Comparison of ENCODE assay signal across 25 cellular contexts in genomic region chr15:41994772-41995475, GRCh38. TPM values are rescaled to one million over a fixed set of nuclear protein-coding genes. Genes with fewer than 3 reads are reported as not detected.
"Had no signal": no experiment of that assay in that cellular context is flagged by ENCODE, and none has a peak within 500 bp of the region (broad histone marks: within the 10 kb centered on the region; RNA-seq: fewer than 3 reads in every experiment).

No MANE protein-coding gene starts in this region.

- DNase-seq: activated T-cell treated with anti-CD3 and anti-CD28 coated beads, Interleukin-2, amount 50 U/mL, for 1 hour; amygdala; caudate nucleus; dermis blood vessel endothelial cell; effector memory CD8-positive, alpha-beta T cell; esophagus squamous epithelium; head of caudate nucleus; islet precursor cell; left cardiac atrium; stimulated activated CD4-positive, alpha-beta T cell treated with anti-CD3 and anti-CD28 coated beads, Interleukin-2, amount 100 ng/mL, for 48 hours; stimulated activated CD8-positive, alpha-beta memory T cell treated with anti-CD3 and anti-CD28 coated beads, Interleukin-4, amount 100 ng/mL, for 48 hours; stimulated activated naive CD4-positive, alpha-beta T cell; T-helper 1 cell had no signal

- H3K27ac Mint-ChIP-seq: activated T-helper 17 cell treated with anti-CD3 and anti-CD28 coated beads, Interleukin-2, amount 50 U/mL, for 72 hours; brain; effector memory CD8-positive, alpha-beta T cell; natural killer cell treated with Interleukin-12 subunit alpha and Interleukin-12 subunit beta and Interleukin-15 and Interleukin-18, amount 100 ng/mL, for 72 hours; type B pancreatic cell; WTC11 had no signal

- H3K4me3 Mint-ChIP-seq: activated T-helper 17 cell treated with anti-CD3 and anti-CD28 coated beads, Interleukin-2, amount 50 U/mL, for 72 hours; brain; effector memory CD8-positive, alpha-beta T cell; natural killer cell treated with Interleukin-12 subunit alpha and Interleukin-12 subunit beta and Interleukin-15 and Interleukin-18, amount 100 ng/mL, for 72 hours; type B pancreatic cell; WTC11 had no signal

- H3K27me3 Mint-ChIP-seq: brain; natural killer cell treated with Interleukin-12 subunit alpha and Interleukin-12 subunit beta and Interleukin-15 and Interleukin-18, amount 100 ng/mL, for 72 hours had no signal

- H3K27me3 ChIP-seq: neutrophil had no signal

- ATAC-seq: activated T-helper 17 cell treated with anti-CD3 and anti-CD28 coated beads, Interleukin-2, amount 50 U/mL, for 72 hours; effector memory CD8-positive, alpha-beta T cell; gastroesophageal sphincter; left cardiac atrium; natural killer cell treated with Interleukin-12 subunit alpha and Interleukin-12 subunit beta and Interleukin-15 and Interleukin-18, amount 100 ng/mL, for 72 hours; sciatic nerve; WTC11 had no signal

- H3K4me3 ChIP-seq: esophagus squamous epithelium, gastroesophageal sphincter, smooth muscle cell, thoracic aorta had no signal

- H3K4me1 ChIP-seq: gastroesophageal sphincter had no signal

- H3K36me3 ChIP-seq: esophagus squamous epithelium, gastroesophageal sphincter, neutrophil, thoracic aorta had no signal

- H3K9me3 ChIP-seq: esophagus squamous epithelium, gastroesophageal sphincter, neutrophil, thoracic aorta had no signal

- H3K36me3 Mint-ChIP-seq: brain; natural killer cell treated with Interleukin-12 subunit alpha and Interleukin-12 subunit beta and Interleukin-15 and Interleukin-18, amount 100 ng/mL, for 72 hours; type B pancreatic cell; WTC11 had no signal

- H3K9me3 Mint-ChIP-seq: activated T-helper 17 cell treated with anti-CD3 and anti-CD28 coated beads, Interleukin-2, amount 50 U/mL, for 72 hours; brain; effector memory CD8-positive, alpha-beta T cell; natural killer cell treated with Interleukin-12 subunit alpha and Interleukin-12 subunit beta and Interleukin-15 and Interleukin-18, amount 100 ng/mL, for 72 hours; type B pancreatic cell; WTC11 had no signal

- H3K27ac ChIP-seq: esophagus squamous epithelium, gastroesophageal sphincter, neutrophil, thoracic aorta had no signal

RNA-seq across cellular contexts. Expression of gene PLA2G4E, which starts 25.9 kb away (rescaled TPM):
- total RNA-seq: dermis blood vessel endothelial cell; liver; natural killer cell treated with Interleukin-12 subunit alpha and Interleukin-12 subunit beta and Interleukin-15 and Interleukin-18, amount 100 ng/mL, for 72 hours; renal cortical epithelial cell; sciatic nerve; thoracic aorta; WTC11 had no signal
- polyA plus RNA-seq: liver, smooth muscle cell had no signal
